ENCODE assay signal across 20 cellular contexts in the genomic region with DNA sequence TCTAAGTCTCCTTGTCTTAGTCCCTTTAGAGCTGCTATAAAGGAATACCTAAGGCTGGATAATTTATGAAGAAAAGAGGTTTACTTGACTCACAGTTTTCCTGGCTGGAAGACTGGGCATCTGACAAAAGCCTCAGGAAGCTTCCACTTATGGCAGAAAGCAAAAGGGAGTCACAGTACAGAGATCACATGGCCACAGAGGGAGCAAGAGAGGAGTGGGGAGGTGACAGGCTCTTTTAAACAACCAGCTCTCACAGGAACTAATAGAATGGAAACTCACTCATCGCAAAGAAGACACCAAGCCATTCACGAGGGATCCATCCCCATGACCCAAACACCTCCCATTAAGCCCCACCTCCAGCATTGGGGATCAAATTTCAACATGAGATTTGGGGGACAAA.
DNase-seq lines count a peak whose midpoint lies in the region; ATAC-seq, FAIRE-seq and TF ChIP-seq lines count a peak whose summit lies in the region.
"Had no signal": no experiment of that assay in that cellular context is flagged by ENCODE, and none has a peak within 500 bp of the region (broad histone marks: within the 10 kb centered on the region; RNA-seq: fewer than 3 reads in every experiment).

No MANE protein-coding gene starts in this region.

- no TSS peak for BruUV-seq in Panc1 (replicated peaks; lab: Mats Ljungman, UMichigan)

- H3K56ac ChIP-seq in mesendoderm (ENCODE audit: low read length): no peak overlapping the region

- no peak overlapping the region for H2BK120ac ChIP-seq in mesendoderm (ENCODE audit: low read depth, low read length)

- H3K36me3 ChIP-seq in Panc1 (ENCODE audit: control insufficient read depth, insufficient read depth, low read length) (no peaks in the 10 kb centered on the region), mesendoderm (ENCODE audit: control insufficient read depth, insufficient read depth, low read length) (no peaks in the 10 kb centered on the region), aorta (ENCODE audit: control insufficient read depth in 1 of 2, insufficient read depth in 2 of 2, low read length in 1 of 2) (no peaks in the 10 kb centered on the region)

- CTCF ChIA-PET in Panc1 (lab: Charles Lee): interaction anchor here (0.7 to 1.2 kb wide), 3 partner anchors 18 to 88 kb away, joined by 3 to 4 read pairs (median 3); no protein-coding TSS in a partner anchor

- H3K27ac Mint-ChIP-seq in natural killer cell treated with Interleukin-12 subunit alpha and Interleukin-12 subunit beta and Interleukin-15 and Interleukin-18, amount 100 ng/mL, for 72 hours: no peak overlapping the region
- H3K27ac Mint-ChIP-seq: CD4-positive, CD25-positive, alpha-beta regulatory T cell; T-helper 1 cell treated with Interleukin-12 subunit alpha and Interleukin-12 subunit beta and Interleukin-4 antibody, amounts not matched to agents 30 μg/mL and 1 μg/mL, for 36 hours had no signal

- no peak overlapping the region for H3K4ac ChIP-seq in mesendoderm (ENCODE audit: low read depth, low read length)

- no peak overlapping the region for H4K5ac ChIP-seq in mesendoderm (ENCODE audit: low read length)

- H3K36me3 Mint-ChIP-seq in natural killer cell treated with Interleukin-12 subunit alpha and Interleukin-12 subunit beta and Interleukin-15 and Interleukin-18, amount 100 ng/mL, for 72 hours: no peaks in the 10 kb centered on the region
- H3K36me3 Mint-ChIP-seq: CD4-positive, CD25-positive, alpha-beta regulatory T cell had no signal

- TF ChIP-seq CTCF in Panc1 (IDR thresholded peaks at IDR 0.05): peak; percentile 38

- H3K27ac ChIP-seq in Panc1 (ENCODE audit: low read length) (0 out of 2 replicates have a peak overlapping the region, but pooled peaks have one; percentile 12), mesendoderm (ENCODE audit: low read depth, low read length) (no peak overlapping the region), aorta (ENCODE audit: low read depth in 1 of 2, low read length in 2 of 2) (no peak overlapping the region)

- peak; percentile 30 for DNase-seq in EH (ENCODE audit: low read depth)
- DNase-seq in H54 (ENCODE audit: insufficient read length, low spot score): no peak
- DNase-seq in Panc1 (ENCODE audit: low read depth, low spot score): no peak
- DNase-seq in mesendoderm: peak; percentile 56
- DNase-seq in natural killer cell treated with Interleukin-12 subunit alpha and Interleukin-12 subunit beta and Interleukin-15 and Interleukin-18, amount 100 ng/mL, for 72 hours (ENCODE audit: low spot score): no peak
- no peak for DNase-seq in activated effector memory CD4-positive, alpha-beta T cell treated with anti-CD3 and anti-CD28 coated beads, Interleukin-2, amount 50 U/mL, for 16 hours
- no peak for DNase-seq in aorta
- DNase-seq: Caco-2; CD4-positive, CD25-positive, alpha-beta regulatory T cell; DMS79 treated with DMSO at 0.1 percent for 48 hours; GF-D8; GOT3; NCI-H1048; NCI-H1436 treated with DMSO at 0.1 percent for 48 hours; NCI-H2029 treated with DMSO at 0.1 percent for 48 hours; NCI-H510A; SHP77 treated with DMSO at 0.1 percent for 48 hours had no signal

- intact Hi-C loops in Panc1 (cut with micrococcal nuclease; ENCODE audit: unreplicated experiment): loop anchor here (5.0 kb wide), 1 partner anchor 89 kb away; no protein-coding TSS in a partner anchor
- intact Hi-C loops in aorta (cut with DNase I): loop anchor here in 1 of 2 donors (5.0 kb wide), 1 partner anchor 84 kb away; no protein-coding TSS in a partner anchor

- H3K4me2 ChIP-seq in mesendoderm (ENCODE audit: low read length): no peak overlapping the region

- peak; percentile 45 for FAIRE-seq in H54 (lab: Jason Lieb, UNC)
- FAIRE-seq: GM12892, K562 had no signal

- H4K8ac ChIP-seq in mesendoderm (ENCODE audit: low read depth, low read length): no peak overlapping the region

- WGBS in mesendoderm (ENCODE audit: extremely low coverage, insufficient coverage, low lambda C conversion rate): no CpG with 5 or more reads among the region's 2 CpGs
- 94% methylated on average over 2 of the region's 2 CpGs for WGBS in aorta, 2 donors

- no peak overlapping the region for H3K4me3 Mint-ChIP-seq in natural killer cell treated with Interleukin-12 subunit alpha and Interleukin-12 subunit beta and Interleukin-15 and Interleukin-18, amount 100 ng/mL, for 72 hours
- H3K4me3 Mint-ChIP-seq: CD4-positive, CD25-positive, alpha-beta regulatory T cell; T-helper 1 cell treated with Interleukin-12 subunit alpha and Interleukin-12 subunit beta and Interleukin-4 antibody, amounts not matched to agents 30 μg/mL and 1 μg/mL, for 36 hours had no signal

- H3K4me1 Mint-ChIP-seq in natural killer cell treated with Interleukin-12 subunit alpha and Interleukin-12 subunit beta and Interleukin-15 and Interleukin-18, amount 100 ng/mL, for 72 hours (ENCODE audit: low read depth in 2 of 2): no peaks in the 10 kb centered on the region
- H3K4me1 Mint-ChIP-seq: CD4-positive, CD25-positive, alpha-beta regulatory T cell had no signal

- no peaks in the 10 kb centered on the region for H3K79me2 ChIP-seq in mesendoderm (ENCODE audit: control insufficient read depth, insufficient read depth, low read length)

- peaks cover 23% of the 10 kb centered on the region for H3K4me1 ChIP-seq in Panc1 (ENCODE audit: control insufficient read depth, insufficient read depth, low read length)
- no peaks in the 10 kb centered on the region for H3K4me1 ChIP-seq in mesendoderm (ENCODE audit: control insufficient read depth, low read depth, low read length)
- H3K4me1 ChIP-seq in aorta (ENCODE audit: control insufficient read depth in 1 of 2, insufficient read depth in 2 of 2, low read length in 2 of 2): no peaks in the 10 kb centered on the region

- H3K27me3 ChIP-seq in Panc1 (ENCODE audit: control insufficient read depth, insufficient read depth, low read length) (no peaks in the 10 kb centered on the region), mesendoderm (ENCODE audit: insufficient read depth, low read length, poor library complexity) (no peaks in the 10 kb centered on the region), aorta (ENCODE audit: control insufficient read depth in 1 of 2, insufficient read depth in 2 of 2, low read length in 1 of 2) (no peaks in the 10 kb centered on the region)

- H3K18ac ChIP-seq in mesendoderm (ENCODE audit: low read length): no peak overlapping the region

- no peak overlapping the region for H2AK5ac ChIP-seq in mesendoderm (ENCODE audit: low read length)

- no peak overlapping the region for H2BK15ac ChIP-seq in mesendoderm (replicated peaks; ENCODE audit: low read depth)

- H3K23ac ChIP-seq in mesendoderm (ENCODE audit: low read length): no peak overlapping the region

- peaks cover 0 to 3% of the 10 kb centered on the region in 2 donors for H3K27me3 Mint-ChIP-seq in natural killer cell treated with Interleukin-12 subunit alpha and Interleukin-12 subunit beta and Interleukin-15 and Interleukin-18, amount 100 ng/mL, for 72 hours

- no peaks in the 10 kb centered on the region for H3K9me3 Mint-ChIP-seq in natural killer cell treated with Interleukin-12 subunit alpha and Interleukin-12 subunit beta and Interleukin-15 and Interleukin-18, amount 100 ng/mL, for 72 hours
- H3K9me3 Mint-ChIP-seq: T-helper 1 cell treated with Interleukin-12 subunit alpha and Interleukin-12 subunit beta and Interleukin-4 antibody, amounts not matched to agents 30 μg/mL and 1 μg/mL, for 36 hours had no signal

- no peak overlapping the region for H3K9ac ChIP-seq in mesendoderm (ENCODE audit: low read length)

- ATAC-seq in Panc1 (no peak), aorta (ENCODE audit: low FRiP score) (no peak)
- ATAC-seq in natural killer cell treated with Interleukin-12 subunit alpha and Interleukin-12 subunit beta and Interleukin-15 and Interleukin-18, amount 100 ng/mL, for 72 hours: no peak
- ATAC-seq: K562 had no signal

- H3K79me1 ChIP-seq in mesendoderm (ENCODE audit: low read length): no peaks in the 10 kb centered on the region

- in situ Hi-C loops in Panc1 (cut with HindIII; ENCODE audit: low pct_unique_long_range_greater_than_20kb, low sequenced_read_pairs): no loop called here

- H3K4me3 ChIP-seq in Panc1 (ENCODE audit: low read depth in 2 of 2, low read length in 2 of 2): no peak overlapping the region
- H3K4me3 ChIP-seq in mesendoderm (ENCODE audit: low read length): no peak overlapping the region
- H3K4me3 ChIP-seq in aorta (ENCODE audit: low read length in 2 of 2): no peak overlapping the region
- H3K4me3 ChIP-seq: K562 had no signal

- H3K9me3 ChIP-seq in Panc1 (ENCODE audit: control insufficient read depth, insufficient read depth, low read depth, low read length) (no peaks in the 10 kb centered on the region), aorta (ENCODE audit: control insufficient read depth, low read length) (no peaks in the 10 kb centered on the region)
- H3K9me3 ChIP-seq: Caco-2 had no signal

- no peak overlapping the region for H2BK5ac ChIP-seq in mesendoderm (ENCODE audit: low read length)

- POLR2A ChIA-PET in Panc1 (lab: Charles Lee): no interaction called here

- no peak for TF ChIP-seq POLR2A in H54 (IDR thresholded peaks at IDR 0.05; ENCODE audit: low read depth, low read length)

Comparison
In these comparisons a context has a peak if more than half of its experiments do, and no peak if none do; other contexts are left out.
1. DNase-seq: peak in EH (single experiment) and mesendoderm (single experiment); none in H54 (single experiment), Panc1 (single experiment), natural killer cell treated with Interleukin-12 subunit alpha and Interleukin-12 subunit beta and Interleukin-15 and Interleukin-18, amount 100 ng/mL, for 72 hours (single experiment), activated effector memory CD4-positive, alpha-beta T cell treated with anti-CD3 and anti-CD28 coated beads, Interleukin-2, amount 50 U/mL, for 16 hours (single experiment) and aorta (0 of 2).